1 cellular context compared by ENCODE assay signal in the genomic region with DNA sequence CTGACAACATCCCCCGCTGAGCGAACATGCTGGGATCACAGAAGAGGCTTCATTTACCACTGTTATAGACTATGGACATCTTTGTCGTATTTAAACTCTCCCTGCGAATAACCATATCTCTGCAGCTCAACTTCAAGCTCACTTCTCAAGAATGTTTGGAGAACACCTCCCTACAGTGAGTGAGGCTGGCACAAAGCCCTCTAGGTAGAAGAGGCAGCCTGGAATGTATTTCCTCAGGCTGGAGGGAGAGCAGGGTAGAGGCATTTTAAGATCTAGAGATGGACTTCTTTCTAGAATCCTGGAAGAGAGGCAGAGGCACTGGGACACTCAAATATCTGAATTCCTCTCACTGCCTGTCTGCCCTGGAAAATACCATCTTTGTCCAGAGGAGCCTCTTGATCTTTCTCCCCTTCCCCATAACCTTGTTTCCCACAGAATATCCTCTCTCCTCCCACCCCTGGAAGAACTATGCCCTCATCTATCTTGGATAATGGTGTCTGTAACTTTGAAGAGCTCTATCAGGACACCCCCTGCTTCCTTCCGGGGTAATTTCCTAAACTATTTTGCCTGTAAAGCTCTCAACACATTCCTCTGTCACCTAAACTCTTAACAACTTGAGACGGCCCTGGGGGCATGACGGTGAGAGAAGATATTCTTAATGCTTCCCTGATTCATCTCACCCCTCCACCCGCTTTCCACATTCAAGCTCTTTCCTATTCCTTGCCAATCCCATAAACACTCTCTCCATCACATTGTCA.
TF ChIP-seq lines count a peak whose summit lies in the region.

No MANE protein-coding gene starts in this region.

TF ChIP-seq in IMR-90, 13 proteins besides CTCF, POLR2A, EP300 and RAD21:
- TF ChIP-seq, protein P1, sequence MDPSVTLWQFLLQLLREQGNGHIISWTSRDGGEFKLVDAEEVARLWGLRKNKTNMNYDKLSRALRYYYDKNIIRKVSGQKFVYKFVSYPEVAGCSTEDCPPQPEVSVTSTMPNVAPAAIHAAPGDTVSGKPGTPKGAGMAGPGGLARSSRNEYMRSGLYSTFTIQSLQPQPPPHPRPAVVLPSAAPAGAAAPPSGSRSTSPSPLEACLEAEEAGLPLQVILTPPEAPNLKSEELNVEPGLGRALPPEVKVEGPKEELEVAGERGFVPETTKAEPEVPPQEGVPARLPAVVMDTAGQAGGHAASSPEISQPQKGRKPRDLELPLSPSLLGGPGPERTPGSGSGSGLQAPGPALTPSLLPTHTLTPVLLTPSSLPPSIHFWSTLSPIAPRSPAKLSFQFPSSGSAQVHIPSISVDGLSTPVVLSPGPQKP (IDR thresholded peaks at IDR 0.05; ENCODE audit: borderline replicate concordance, low read depth, low read length): no peak
- TF ChIP-seq MXI1 (IDR thresholded peaks at IDR 0.05; ENCODE audit: borderline replicate concordance, low read depth, low read length) (no peak), MAZ (IDR thresholded peaks at IDR 0.05; ENCODE audit: borderline replicate concordance, low read depth, low read length) (no peak), BHLHE40 (IDR thresholded peaks at IDR 0.05; ENCODE audit: low read depth, low read length) (no peak), SMC3 (IDR thresholded peaks at IDR 0.05; ENCODE audit: low read depth, low read length) (no peak), RFX5 (IDR thresholded peaks at IDR 0.05; ENCODE audit: low read depth, low read length) (no peak)
TF ChIP-seq in IMR-90: peak in this region for 0.
